In genomic region chr2:72924353-72925240, GRCh38 we compare ENCODE assay signal across 11 cellular contexts. TPM values are rescaled to one million over a fixed set of nuclear protein-coding genes. Genes with fewer than 3 reads are reported as not detected.
A peak's percentile ranks its signal among the peaks of the same experiment; 100 is the strongest.
DNase-seq lines count a peak whose midpoint lies in the region; ATAC-seq, FAIRE-seq and TF ChIP-seq lines count a peak whose summit lies in the region.
"Had no signal": no experiment of that assay in that cellular context is flagged by ENCODE, and none has a peak within 500 bp of the region (broad histone marks: within the 10 kb centered on the region; RNA-seq: fewer than 3 reads in every experiment).

No MANE protein-coding gene starts in this region.

- no peak overlapping the region for H3K56ac ChIP-seq in IMR-90 (ENCODE audit: extremely low read depth, insufficient read depth, low read length)

- no peak overlapping the region for H3K27ac ChIP-seq in IMR-90 (ENCODE audit: insufficient read depth, low read length)
- H3K27ac ChIP-seq: C4-2B had no signal

- no peak for TF ChIP-seq POLR2A in IMR-90 (IDR thresholded peaks at IDR 0.05; ENCODE audit: low read depth, low read length)

- no peaks in the 10 kb centered on the region for H3K4me1 ChIP-seq in IMR-90 (ENCODE audit: control insufficient read depth, insufficient read depth, low read length)
- no peaks in the 10 kb centered on the region for H3K4me1 ChIP-seq in HAP-1

- H4K91ac ChIP-seq in IMR-90 (ENCODE audit: insufficient read depth, low read depth, low read length): no peak overlapping the region

- H3K23ac ChIP-seq in IMR-90 (ENCODE audit: low read depth, low read length): no peak overlapping the region

- peak overlapping the region; percentile 32 to 43 for H3K4me3 Mint-ChIP-seq in activated T-cell treated with anti-CD3 and anti-CD28 coated beads, Interleukin-2, amount 50 U/mL, for 72 hours
- peak overlapping the region; percentile 30 for H3K4me3 Mint-ChIP-seq in type B pancreatic cell
- H3K4me3 Mint-ChIP-seq: mesothelial cell of epicardium had no signal

- no peak overlapping the region for H2AK5ac ChIP-seq in IMR-90 (ENCODE audit: low read depth, low read length)

- no peak for FAIRE-seq in GM19239 (lab: Jason Lieb, UNC)

- no peak for TF ChIP-seq RAD21 in IMR-90 (IDR thresholded peaks at IDR 0.05; ENCODE audit: low read length)

- H3K9ac ChIP-seq in IMR-90 (ENCODE audit: low read depth, low read length): no peak overlapping the region

- peak in 1 of 2 donors; percentile 39 for DNase-seq in activated T-cell treated with anti-CD3 and anti-CD28 coated beads, Interleukin-2, amount 50 U/mL, for 72 hours
- DNase-seq in activated T-cell treated with anti-CD3 and anti-CD28 coated beads, Interleukin-2, amount 50 U/mL, for 1 hour: no peak
- DNase-seq in IMR-90: no peak
- peak; percentile 62 for DNase-seq in islet precursor cell
- DNase-seq in type B pancreatic cell (ENCODE audit: extremely low spot score, unreplicated experiment): peak; percentile 68
- no peak for DNase-seq in NCI-H2196 treated with DMSO at 0.1 percent for 48 hours (lab: John Stamatoyannopoulos, UW; ENCODE audit: unreplicated experiment)
- DNase-seq in GM19239 (ENCODE audit: insufficient read length, low spot score): no peak
- no peak for DNase-seq in HAP-1 (ENCODE audit: low spot score in 2 of 2)
- DNase-seq: NCI-H345 had no signal

- H3K9me3 Mint-ChIP-seq in activated T-cell treated with anti-CD3 and anti-CD28 coated beads, Interleukin-2, amount 50 U/mL, for 72 hours: no peaks in the 10 kb centered on the region
- H3K9me3 Mint-ChIP-seq in type B pancreatic cell: no peaks in the 10 kb centered on the region
- H3K9me3 Mint-ChIP-seq: mesothelial cell of epicardium had no signal

- no TSS peak for BruUV-seq in IMR-90 (replicated peaks; lab: Mats Ljungman, UMichigan)

- peaks cover 9% of the 10 kb centered on the region for H3K4me1 Mint-ChIP-seq in activated T-cell treated with anti-CD3 and anti-CD28 coated beads, Interleukin-2, amount 50 U/mL, for 72 hours (ENCODE audit: low read depth)
- H3K4me1 Mint-ChIP-seq in type B pancreatic cell (ENCODE audit: unreplicated experiment): peaks cover 5% of the 10 kb centered on the region

- dilution Hi-C loops in IMR-90 (cut with HindIII; ENCODE audit: low sequenced_read_pairs, unreplicated experiment): no loop called here

- in situ Hi-C loops in IMR-90 (cut with MboI; ENCODE audit: low sequenced_read_pairs) (no loop called here), HAP-1 (cut with MboI; ENCODE audit: low sequenced_read_pairs) (no loop called here)

- no peak overlapping the region for H2BK20ac ChIP-seq in IMR-90 (ENCODE audit: low read depth, low read length)

- intact Hi-C loops in IMR-90 (cut with micrococcal nuclease): no loop called here

- no peak overlapping the region for H3K27ac Mint-ChIP-seq in activated T-cell treated with anti-CD3 and anti-CD28 coated beads, Interleukin-2, amount 50 U/mL, for 72 hours
- no peak overlapping the region for H3K27ac Mint-ChIP-seq in type B pancreatic cell
- H3K27ac Mint-ChIP-seq: mesothelial cell of epicardium had no signal

- TF ChIP-seq CTCF in IMR-90 (conservative IDR thresholded peaks at IDR 0.05; ENCODE audit: low read depth, low read length) (no peak), type B pancreatic cell (conservative IDR thresholded peaks at IDR 0.05) (no peak)

- H3K27me3 Mint-ChIP-seq in activated T-cell treated with anti-CD3 and anti-CD28 coated beads, Interleukin-2, amount 50 U/mL, for 72 hours (ENCODE audit: low read depth): peaks cover 43% of the 10 kb centered on the region
- peaks cover 46% of the 10 kb centered on the region for H3K27me3 Mint-ChIP-seq in type B pancreatic cell

- no peaks in the 10 kb centered on the region for H3K79me1 ChIP-seq in IMR-90 (ENCODE audit: low read depth in 1 of 2, low read length in 2 of 2)

- H3K36me3 Mint-ChIP-seq in activated T-cell treated with anti-CD3 and anti-CD28 coated beads, Interleukin-2, amount 50 U/mL, for 72 hours (ENCODE audit: insufficient read depth in 2 of 2): no peaks in the 10 kb centered on the region
- no peaks in the 10 kb centered on the region for H3K36me3 Mint-ChIP-seq in type B pancreatic cell
- H3K36me3 Mint-ChIP-seq: mesothelial cell of epicardium had no signal

- H4K8ac ChIP-seq in IMR-90 (ENCODE audit: low read depth in 2 of 2, low read length in 2 of 2): no peak overlapping the region

- peaks cover 24% of the 10 kb centered on the region for H3K9me3 ChIP-seq in IMR-90 (ENCODE audit: control insufficient read depth, insufficient read depth, low read length)
- no peaks in the 10 kb centered on the region for H3K9me3 ChIP-seq in HAP-1

- H3K27me3 ChIP-seq in IMR-90 (ENCODE audit: control insufficient read depth, insufficient read depth, low read length) (peaks cover 98% of the 10 kb centered on the region), HAP-1 (ENCODE audit: low read depth) (peaks cover 96% of the 10 kb centered on the region)

- H3K4ac ChIP-seq in IMR-90 (ENCODE audit: low read depth, low read length): no peak overlapping the region

- no peak overlapping the region for H2BK120ac ChIP-seq in IMR-90 (ENCODE audit: low read depth, low read length)

- 3% methylated on average over 36 of the region's 61 CpGs; no CpG with 5 or more reads in 1 of the 2 experiments for WGBS in IMR-90 (ENCODE audit: extremely low coverage in 2 of 2, insufficient read length in 1 of 2), 2 experiments

- H4K20me1 ChIP-seq in IMR-90 (ENCODE audit: insufficient read depth, low read length): peaks cover 24% of the 10 kb centered on the region; the same call in 1 of the 2 replicates

- H2AK9ac ChIP-seq in IMR-90 (replicated peaks; ENCODE audit: low read depth, low read length, poor library complexity): no peak overlapping the region

- no peak overlapping the region for H2BK15ac ChIP-seq in IMR-90 (ENCODE audit: low read depth, low read length)

- peak in 1 of 2 donors; percentile 37 for ATAC-seq in activated T-cell treated with anti-CD3 and anti-CD28 coated beads, Interleukin-2, amount 50 U/mL, for 72 hours (replicated peaks in 1 of 2)
- ATAC-seq in IMR-90 (ENCODE audit: low read depth): no peak; the same call in 1 of the 2 replicates

- no peak overlapping the region for H3K4me2 ChIP-seq in IMR-90 (ENCODE audit: low read depth, low read length)

- POLR2A ChIA-PET in IMR-90 (lab: Charles Lee; ENCODE audit: unreplicated experiment): no interaction called here

- H3K14ac ChIP-seq in IMR-90 (replicated peaks; ENCODE audit: low read depth, low read length): no peak overlapping the region

- H4K5ac ChIP-seq in IMR-90 (ENCODE audit: low read depth, low read length): no peak overlapping the region

- no peaks in the 10 kb centered on the region for H3K36me3 ChIP-seq in IMR-90 (ENCODE audit: control insufficient read depth, insufficient read depth, low read length)
- no peaks in the 10 kb centered on the region for H3K36me3 ChIP-seq in HAP-1 (replicated peaks)

- H2AFZ ChIP-seq in IMR-90 (replicated peaks; ENCODE audit: low read length, poor library complexity): peak overlapping the region; percentile 37

- H3K18ac ChIP-seq in IMR-90 (ENCODE audit: low read depth, low read length): no peak overlapping the region

- no peak overlapping the region for H2BK5ac ChIP-seq in IMR-90 (ENCODE audit: low read depth, low read length, poor library complexity, severe bottlenecking)

- CTCF ChIA-PET in IMR-90 (lab: Yijun Ruan, JAX): interaction anchor here (1.0 kb wide), 1 partner anchor 49 kb away, joined by 3 read pairs; no protein-coding TSS in a partner anchor

- no peak overlapping the region for H3K4me3 ChIP-seq in IMR-90 (ENCODE audit: insufficient read depth, low read depth, low read length)
- no peak overlapping the region for H3K4me3 ChIP-seq in HAP-1

- H3K9me1 ChIP-seq in IMR-90 (ENCODE audit: insufficient read depth, low read length): no peaks in the 10 kb centered on the region

TF ChIP-seq in IMR-90, 13 proteins besides CTCF, POLR2A, EP300 and RAD21 (continues in another document):
- TF ChIP-seq CHD1 (IDR thresholded peaks at IDR 0.05; ENCODE audit: low read depth, low read length): no peak
- no peak for TF ChIP-seq NFE2L2 (IDR thresholded peaks at IDR 0.05; ENCODE audit: low read depth, low read length)
- TF ChIP-seq RFX5 (IDR thresholded peaks at IDR 0.05; ENCODE audit: low read depth, low read length): no peak
- TF ChIP-seq RCOR1 (IDR thresholded peaks at IDR 0.05; ENCODE audit: insufficient replicate concordance, low read length): no peak
- TF ChIP-seq ELK1 (IDR thresholded peaks at IDR 0.05; ENCODE audit: borderline replicate concordance, low read depth, low read length): no peak
- no peak for TF ChIP-seq MAFK (IDR thresholded peaks at IDR 0.05; ENCODE audit: low read depth, low read length)
- no peak for TF ChIP-seq SMC3 (IDR thresholded peaks at IDR 0.05; ENCODE audit: low read depth, low read length)
- TF ChIP-seq BHLHE40 (IDR thresholded peaks at IDR 0.05; ENCODE audit: low read depth, low read length): no peak
- TF ChIP-seq FOS (IDR thresholded peaks at IDR 0.05; ENCODE audit: low read depth, low read length): no peak
- TF ChIP-seq CEBPB (IDR thresholded peaks at IDR 0.05; ENCODE audit: low read depth, low read length): no peak

RNA-seq across cellular contexts. Expression of gene EMX1, which starts 7.3 kb away (rescaled TPM):
- under 1 TPM; 0.44 to 0.50 TPM for total RNA-seq in activated T-cell treated with anti-CD3 and anti-CD28 coated beads, Interleukin-2, amount 50 U/mL, for 72 hours
- not detected in 2 replicates for total RNA-seq in IMR-90 (2012; rRNA removed)
- polyA plus RNA-seq in IMR-90 (2012; rRNA removed): not detected in 2 replicates
- not detected in 2 replicates for polyA plus RNA-seq in IMR-90 (2012; cell fraction: cytosol; rRNA removed)
- not detected in 2 replicates for polyA plus RNA-seq in IMR-90 (2012; cell fraction: nucleus; rRNA removed; ENCODE audit: low replicate concordance)
- total RNA-seq in type B pancreatic cell (ENCODE audit: low replicate concordance): 0.71 and 0.97 TPM in 2 replicates
- total RNA-seq: mesothelial cell of epicardium had no signal

RNA-seq across cellular contexts. Expression of gene SPR, which starts 37.4 kb away (rescaled TPM):
- 1 to 10 TPM in 1 of 2 donors, under 1 TPM in 1; 0.65 to 1.9 TPM for total RNA-seq in activated T-cell treated with anti-CD3 and anti-CD28 coated beads, Interleukin-2, amount 50 U/mL, for 72 hours
- 15.8 and 17.4 TPM in 2 replicates for total RNA-seq in IMR-90 (2012; rRNA removed)
- polyA plus RNA-seq in IMR-90 (2012; rRNA removed): 14.3 and 14.9 TPM in 2 replicates
- polyA plus RNA-seq in IMR-90 (2012; cell fraction: cytosol; rRNA removed): 17.3 and 23.3 TPM in 2 replicates
- polyA plus RNA-seq in IMR-90 (2012; cell fraction: nucleus; rRNA removed; ENCODE audit: low replicate concordance): 4.1 and 5.8 TPM in 2 replicates
- 12.4 and 16.0 TPM in 2 replicates for total RNA-seq in type B pancreatic cell (ENCODE audit: low replicate concordance)

Comparison
In these comparisons a context has a peak if more than half of its experiments do, and no peak if none do; other contexts are left out.
1. DNase-seq: peak in islet precursor cell (single experiment) and type B pancreatic cell (single experiment); none in activated T-cell treated with anti-CD3 and anti-CD28 coated beads, Interleukin-2, amount 50 U/mL, for 1 hour (single experiment), IMR-90 (single experiment), NCI-H2196 treated with DMSO at 0.1 percent for 48 hours (single experiment), GM19239 (single experiment) and HAP-1 (0 of 2).